Comparison of ENCODE assay signal across 10 cellular contexts in genomic region chr10:52213511-52213831, GRCh38.
DNase-seq lines count a peak whose midpoint lies in the region; TF ChIP-seq lines count a peak whose summit lies in the region.
"Had no signal": no experiment of that assay in that cellular context is flagged by ENCODE, and none has a peak within 500 bp of the region (broad histone marks: within the 10 kb centered on the region; RNA-seq: fewer than 3 reads in every experiment).

No MANE protein-coding gene starts in this region.

- no peak overlapping the region for H2AK5ac ChIP-seq in mesendoderm (ENCODE audit: low read length)

- H3K4me2 ChIP-seq in mesendoderm (ENCODE audit: low read length): no peak overlapping the region

- no peaks in the 10 kb centered on the region for H3K27me3 Mint-ChIP-seq in Caco-2 (ENCODE audit: insufficient read depth, unreplicated experiment)

- H3K4me3 Mint-ChIP-seq in Caco-2 (ENCODE audit: unreplicated experiment): no peak overlapping the region

- no peak overlapping the region for H3K56ac ChIP-seq in mesendoderm (ENCODE audit: low read length)

- H3K23ac ChIP-seq in mesendoderm (ENCODE audit: low read length): no peak overlapping the region

- peak overlapping the region; percentile 74 for H2BK15ac ChIP-seq in mesendoderm (replicated peaks; ENCODE audit: low read depth)

- no peak overlapping the region for H3K9ac ChIP-seq in mesendoderm (ENCODE audit: low read length)

- WGBS in mesendoderm (ENCODE audit: extremely low coverage, insufficient coverage, low lambda C conversion rate): no CpG with 5 or more reads among the region's 1 CpG

- BruUV-seq in Caco-2 (replicated peaks; lab: Mats Ljungman, UMichigan): no TSS peak

- no peaks in the 10 kb centered on the region for H3K36me3 ChIP-seq in Caco-2 (ENCODE audit: control insufficient read depth, insufficient read depth, low read length)
- H3K36me3 ChIP-seq in mesendoderm (ENCODE audit: control insufficient read depth, insufficient read depth, low read length): no peaks in the 10 kb centered on the region
- H3K36me3 ChIP-seq in ascending aorta: no peaks in the 10 kb centered on the region

- no peak overlapping the region for H2BK5ac ChIP-seq in mesendoderm (ENCODE audit: low read length)

- CTCF ChIA-PET in Caco-2 (lab: Charles Lee): interaction anchor here (0.6 to 1.4 kb wide), 5 partner anchors 101 to 824 kb away, joined by 3 to 5 read pairs (median 3); no protein-coding TSS in a partner anchor

- no peaks in the 10 kb centered on the region for H3K27me3 ChIP-seq in Caco-2 (replicated peaks; ENCODE audit: control insufficient read depth, insufficient read depth, low read length)
- no peaks in the 10 kb centered on the region for H3K27me3 ChIP-seq in mesendoderm (ENCODE audit: insufficient read depth, low read length, poor library complexity)
- no peaks in the 10 kb centered on the region for H3K27me3 ChIP-seq in ascending aorta

- H3K4me3 ChIP-seq in Caco-2 (ENCODE audit: low read depth, low read length) (no peak overlapping the region), fibroblast of mammary gland (ENCODE audit: control insufficient read depth, low read depth, low read length) (no peak overlapping the region), mesendoderm (ENCODE audit: low read length) (no peak overlapping the region), ascending aorta (no peak overlapping the region)
- H3K4me3 ChIP-seq: skin epidermis had no signal

- no peaks in the 10 kb centered on the region for H3K9me3 ChIP-seq in Caco-2
- no peaks in the 10 kb centered on the region for H3K9me3 ChIP-seq in ascending aorta

- H3K4me1 ChIP-seq in Caco-2: peaks cover 14% of the 10 kb centered on the region
- no peaks in the 10 kb centered on the region for H3K4me1 ChIP-seq in mesendoderm (ENCODE audit: control insufficient read depth, low read depth, low read length)
- peaks cover 4 to 22% of the 10 kb centered on the region in 2 donors for H3K4me1 ChIP-seq in ascending aorta

- no peak overlapping the region for H3K27ac ChIP-seq in mesendoderm (ENCODE audit: low read depth, low read length)
- no peak overlapping the region for H3K27ac ChIP-seq in ascending aorta
- H3K27ac ChIP-seq: C4-2B, skin epidermis had no signal

- H3K9me3 Mint-ChIP-seq in Caco-2 (ENCODE audit: unreplicated experiment): no peaks in the 10 kb centered on the region

- H3K36me3 Mint-ChIP-seq in Caco-2 (ENCODE audit: insufficient read depth, unreplicated experiment): no peaks in the 10 kb centered on the region

- no peaks in the 10 kb centered on the region for H3K79me2 ChIP-seq in mesendoderm (ENCODE audit: control insufficient read depth, insufficient read depth, low read length)

- no peak overlapping the region for H3K18ac ChIP-seq in mesendoderm (ENCODE audit: low read length)

- no peak overlapping the region for H2BK120ac ChIP-seq in mesendoderm (ENCODE audit: low read depth, low read length)

- H4K5ac ChIP-seq in mesendoderm (ENCODE audit: low read length): no peak overlapping the region

- intact Hi-C loops in Caco-2 (cut with micrococcal nuclease; ENCODE audit: unreplicated experiment): loop anchor here (10.0 kb wide), 1 partner anchor 589 kb away; no protein-coding TSS in a partner anchor
- intact Hi-C loops in ascending aorta (cut with DNase I): loop anchor here (5.0 to 10.0 kb wide), 3 partner anchors 199 to 1211 kb away; partner anchors contain the start of gene PRKG1

- H3K4me1 Mint-ChIP-seq in Caco-2 (ENCODE audit: low read depth, unreplicated experiment): peaks cover 7% of the 10 kb centered on the region

- H3K27ac Mint-ChIP-seq in Caco-2 (ENCODE audit: unreplicated experiment): peak overlapping the region; percentile 9

- H3K79me1 ChIP-seq in mesendoderm (ENCODE audit: low read length): no peaks in the 10 kb centered on the region

- POLR2A ChIA-PET in Caco-2 (lab: Charles Lee): no interaction called here

- no peak for DNase-seq in Caco-2
- DNase-seq in M059J (ENCODE audit: low read depth): peak; percentile 54
- peak; percentile 68 for DNase-seq in fibroblast of mammary gland (ENCODE audit: low read depth)
- peak; percentile 82 for DNase-seq in mesendoderm
- DNase-seq in NCI-H2081 (lab: John Stamatoyannopoulos, UW): no peak
- DNase-seq in ascending aorta (ENCODE audit: low spot score in 2 of 2): no peak
- DNase-seq in inferior parietal cortex (ENCODE audit: extremely low spot score): no peak
- DNase-seq in amygdala (lab: John Stamatoyannopoulos, UW): no peak

- H4K8ac ChIP-seq in mesendoderm (ENCODE audit: low read depth, low read length): no peak overlapping the region

- TF ChIP-seq CTCF in Caco-2 (IDR thresholded peaks at IDR 0.05; ENCODE audit: insufficient read depth in 1 of 2, low read depth in 1 of 2, low read length in 1 of 2, severe bottlenecking in 1 of 2, unreplicated experiment in 1 of 2) (no peak), fibroblast of mammary gland (conservative IDR thresholded peaks at IDR 0.05; ENCODE audit: control insufficient read depth, insufficient read depth, low read depth, low read length) (no peak), ascending aorta (IDR thresholded peaks at IDR 0.05) (no peak)

- peak overlapping the region; percentile 36 for H3K4ac ChIP-seq in mesendoderm (ENCODE audit: low read depth, low read length)

Comparison
In these comparisons a context has a peak if more than half of its experiments do, and no peak if none do; other contexts are left out.
1. DNase-seq: peak in M059J (single experiment), fibroblast of mammary gland (single experiment) and mesendoderm (single experiment); none in Caco-2 (0 of 2), NCI-H2081 (0 of 2), ascending aorta (0 of 2), inferior parietal cortex (single experiment) and amygdala (0 of 56).